In genomic region chr19:39752795-39753194, GRCh38 we compare ENCODE assay signal across 31 cellular contexts. TPM values are rescaled to one million over a fixed set of nuclear protein-coding genes. Genes with fewer than 3 reads are reported as not detected.
"Had no signal": no experiment of that assay in that cellular context is flagged by ENCODE, and none has a peak within 500 bp of the region (broad histone marks: within the 10 kb centered on the region; RNA-seq: fewer than 3 reads in every experiment).

No MANE protein-coding gene starts in this region.

- H3K9me3 ChIP-seq: stomach, suprapubic skin, testis, thoracic aorta, thyroid gland, tibial artery, tibial nerve, transverse colon, upper lobe of left lung, upper lobe of right lung, uterus, vagina had no signal

- DNase-seq: stimulated activated CD4-positive, alpha-beta T cell treated with anti-CD3 and anti-CD28 coated beads, Interleukin-2, amount 100 ng/mL, for 48 hours; stimulated activated CD4-positive, alpha-beta T cell treated with anti-CD3 and anti-CD28 coated beads, Interleukin-4, amount 100 ng/mL, for 1 hour; stimulated activated CD4-positive, alpha-beta T cell treated with anti-CD3 and anti-CD28 coated beads, Interleukin-4, amount 100 ng/mL, for 24 hours; stimulated activated CD4-positive, alpha-beta T cell treated with anti-CD3 and anti-CD28 coated beads, Interleukin-4, amount 100 ng/mL, for 4 hours; stimulated activated naive B cell treated with anti-CD40 and anti-IgM and Interleukin-4, amounts not matched to agents 10 μg/mL and 1 μg/mL and 100 μg/mL, for 72 hours; stimulated activated naive CD4-positive, alpha-beta T cell; stimulated activated naive CD4-positive, alpha-beta T cell treated with Interleukin-2 at 50 U/mL for 16 hours; stomach; substantia nigra; testis; thyroid gland; tibial artery; transverse colon; trophoblast cell; upper lobe of left lung; upper lobe of right lung; uterus had no signal

- H3K4me1 ChIP-seq: stomach, suprapubic skin, testis, thyroid gland, tibial artery, tibial nerve, transverse colon, upper lobe of left lung, upper lobe of right lung, uterus, vagina had no signal

- H3K27ac Mint-ChIP-seq: stimulated activated effector memory CD8-positive, alpha-beta T cell treated with anti-CD3 and anti-CD28 coated beads, Interleukin-12 subunit alpha, Interleukin-12 subunit beta, amount 100 ng/mL, for 72 hours; stimulated activated memory B cell treated with anti-CD40 and anti-IgM and Interleukin-4, amounts not matched to agents 10 μg/mL and 1 μg/mL and 100 μg/mL, for 72 hours; stimulated activated naive B cell treated with anti-CD40 and anti-IgM and Interleukin-4, amounts not matched to agents 10 μg/mL and 1 μg/mL and 100 μg/mL, for 72 hours; stimulated activated naive CD8-positive, alpha-beta T cell treated with anti-CD3 and anti-CD28 coated beads, Interleukin-15, amount 100 ng/mL, for 72 hours; stimulated activated naive CD8-positive, alpha-beta T cell treated with anti-CD3 and anti-CD28 coated beads, Interleukin-15, Interleukin-2, amounts not matched to agents 100 ng/mL and 50 ng/mL, for 24 hours; type B pancreatic cell had no signal

- H3K27ac ChIP-seq: stomach, suprapubic skin, testis, thoracic aorta, thyroid gland, tibial artery, tibial nerve, transverse colon, upper lobe of left lung, upper lobe of right lung, uterus, vagina had no signal

- H3K4me3 ChIP-seq: stomach, suprapubic skin, testis, thoracic aorta, thyroid gland, tibial artery, tibial nerve, transverse colon, upper lobe of left lung, upper lobe of right lung, uterus, vagina had no signal

- H3K36me3 Mint-ChIP-seq: stimulated activated effector memory CD8-positive, alpha-beta T cell treated with anti-CD3 and anti-CD28 coated beads, Interleukin-12 subunit alpha, Interleukin-12 subunit beta, amount 100 ng/mL, for 72 hours; stimulated activated memory B cell treated with anti-CD40 and anti-IgM and Interleukin-4, amounts not matched to agents 10 μg/mL and 1 μg/mL and 100 μg/mL, for 72 hours; stimulated activated naive B cell treated with anti-CD40 and anti-IgM and Interleukin-4, amounts not matched to agents 10 μg/mL and 1 μg/mL and 100 μg/mL, for 72 hours; type B pancreatic cell had no signal

- FAIRE-seq: urothelium cell line had no signal

- H3K27me3 ChIP-seq: testis, thyroid gland, tibial artery, tibial nerve, upper lobe of left lung, upper lobe of right lung, uterus, vagina had no signal

- H3K4me1 Mint-ChIP-seq: stimulated activated effector memory CD8-positive, alpha-beta T cell treated with anti-CD3 and anti-CD28 coated beads, Interleukin-12 subunit alpha, Interleukin-12 subunit beta, amount 100 ng/mL, for 72 hours; stimulated activated memory B cell treated with anti-CD40 and anti-IgM and Interleukin-4, amounts not matched to agents 10 μg/mL and 1 μg/mL and 100 μg/mL, for 72 hours; stimulated activated naive B cell treated with anti-CD40 and anti-IgM and Interleukin-4, amounts not matched to agents 10 μg/mL and 1 μg/mL and 100 μg/mL, for 72 hours; stimulated activated naive CD8-positive, alpha-beta T cell treated with anti-CD3 and anti-CD28 coated beads, Interleukin-15, amount 100 ng/mL, for 72 hours had no signal

- H3K9me3 Mint-ChIP-seq: stimulated activated effector memory CD8-positive, alpha-beta T cell treated with anti-CD3 and anti-CD28 coated beads, Interleukin-12 subunit alpha, Interleukin-12 subunit beta, amount 100 ng/mL, for 72 hours; stimulated activated memory B cell treated with anti-CD40 and anti-IgM and Interleukin-4, amounts not matched to agents 10 μg/mL and 1 μg/mL and 100 μg/mL, for 72 hours; stimulated activated naive B cell treated with anti-CD40 and anti-IgM and Interleukin-4, amounts not matched to agents 10 μg/mL and 1 μg/mL and 100 μg/mL, for 72 hours; stimulated activated naive CD8-positive, alpha-beta T cell treated with anti-CD3 and anti-CD28 coated beads, Interleukin-15, amount 100 ng/mL, for 72 hours; stimulated activated naive CD8-positive, alpha-beta T cell treated with anti-CD3 and anti-CD28 coated beads, Interleukin-15, Interleukin-2, amounts not matched to agents 100 ng/mL and 50 ng/mL, for 24 hours; type B pancreatic cell had no signal

- H3K36me3 ChIP-seq: stomach, suprapubic skin, thoracic aorta, thyroid gland, tibial artery, tibial nerve, transverse colon, upper lobe of left lung, upper lobe of right lung, uterus, vagina had no signal

- H3K4me3 Mint-ChIP-seq: stimulated activated effector memory CD8-positive, alpha-beta T cell treated with anti-CD3 and anti-CD28 coated beads, Interleukin-12 subunit alpha, Interleukin-12 subunit beta, amount 100 ng/mL, for 72 hours; stimulated activated memory B cell treated with anti-CD40 and anti-IgM and Interleukin-4, amounts not matched to agents 10 μg/mL and 1 μg/mL and 100 μg/mL, for 72 hours; stimulated activated naive B cell treated with anti-CD40 and anti-IgM and Interleukin-4, amounts not matched to agents 10 μg/mL and 1 μg/mL and 100 μg/mL, for 72 hours; stimulated activated naive CD8-positive, alpha-beta T cell treated with anti-CD3 and anti-CD28 coated beads, Interleukin-15, amount 100 ng/mL, for 72 hours; stimulated activated naive CD8-positive, alpha-beta T cell treated with anti-CD3 and anti-CD28 coated beads, Interleukin-15, Interleukin-2, amounts not matched to agents 100 ng/mL and 50 ng/mL, for 24 hours; type B pancreatic cell had no signal

RNA-seq across cellular contexts. Expression of gene CLC, which starts 15.0 kb away (rescaled TPM):
- total RNA-seq: subcutaneous adipose tissue, suprapubic skin, temporal lobe, testis, thoracic aorta, thyroid gland, tibial nerve, transverse colon, upper lobe of left lung, upper lobe of right lung, ureter, uterus, vagina had no signal
- polyA plus RNA-seq: urinary bladder had no signal

RNA-seq across cellular contexts. Expression of gene LEUTX, which starts 25.9 kb away (rescaled TPM):
- total RNA-seq: stomach, subcutaneous adipose tissue, suprapubic skin, temporal lobe, testis, thoracic aorta, thyroid gland, tibial nerve, transverse colon, upper lobe of left lung, upper lobe of right lung, ureter, urinary bladder, uterus, vagina had no signal
- polyA plus RNA-seq: stomach, urinary bladder had no signal

RNA-seq across cellular contexts. Expression of gene LGALS14, which starts 48.5 kb away (rescaled TPM):
- total RNA-seq: stomach, subcutaneous adipose tissue, suprapubic skin, temporal lobe, testis, thoracic aorta, thyroid gland, tibial nerve, transverse colon, upper lobe of left lung, upper lobe of right lung, ureter, urinary bladder, uterus, vagina had no signal
- polyA plus RNA-seq: stomach, urinary bladder had no signal
